In the genomic region with DNA sequence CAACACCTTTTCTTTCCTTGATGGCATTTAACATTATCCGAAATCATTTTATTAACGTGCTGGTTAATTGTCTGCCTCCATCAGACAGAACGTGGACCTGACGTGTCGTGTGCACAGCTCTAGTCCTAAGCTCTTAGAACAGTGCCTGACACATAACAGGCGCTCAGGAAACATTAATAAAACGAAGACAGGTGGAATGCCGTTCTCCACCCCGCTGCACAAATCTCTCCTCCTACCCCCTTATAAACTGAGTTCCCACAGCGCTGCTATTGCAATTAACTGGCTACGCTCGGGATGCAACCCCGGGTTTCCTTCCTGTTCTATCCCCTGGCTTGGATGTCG, we compare ENCODE assay signal across 1 cellular context.
TF ChIP-seq lines count a peak whose summit lies in the region.

No MANE protein-coding gene starts in this region.

TF ChIP-seq in GM23338, 12 proteins besides CTCF, POLR2A, EP300 and RAD21 (continued from another document):
- TF ChIP-seq, protein P1, sequence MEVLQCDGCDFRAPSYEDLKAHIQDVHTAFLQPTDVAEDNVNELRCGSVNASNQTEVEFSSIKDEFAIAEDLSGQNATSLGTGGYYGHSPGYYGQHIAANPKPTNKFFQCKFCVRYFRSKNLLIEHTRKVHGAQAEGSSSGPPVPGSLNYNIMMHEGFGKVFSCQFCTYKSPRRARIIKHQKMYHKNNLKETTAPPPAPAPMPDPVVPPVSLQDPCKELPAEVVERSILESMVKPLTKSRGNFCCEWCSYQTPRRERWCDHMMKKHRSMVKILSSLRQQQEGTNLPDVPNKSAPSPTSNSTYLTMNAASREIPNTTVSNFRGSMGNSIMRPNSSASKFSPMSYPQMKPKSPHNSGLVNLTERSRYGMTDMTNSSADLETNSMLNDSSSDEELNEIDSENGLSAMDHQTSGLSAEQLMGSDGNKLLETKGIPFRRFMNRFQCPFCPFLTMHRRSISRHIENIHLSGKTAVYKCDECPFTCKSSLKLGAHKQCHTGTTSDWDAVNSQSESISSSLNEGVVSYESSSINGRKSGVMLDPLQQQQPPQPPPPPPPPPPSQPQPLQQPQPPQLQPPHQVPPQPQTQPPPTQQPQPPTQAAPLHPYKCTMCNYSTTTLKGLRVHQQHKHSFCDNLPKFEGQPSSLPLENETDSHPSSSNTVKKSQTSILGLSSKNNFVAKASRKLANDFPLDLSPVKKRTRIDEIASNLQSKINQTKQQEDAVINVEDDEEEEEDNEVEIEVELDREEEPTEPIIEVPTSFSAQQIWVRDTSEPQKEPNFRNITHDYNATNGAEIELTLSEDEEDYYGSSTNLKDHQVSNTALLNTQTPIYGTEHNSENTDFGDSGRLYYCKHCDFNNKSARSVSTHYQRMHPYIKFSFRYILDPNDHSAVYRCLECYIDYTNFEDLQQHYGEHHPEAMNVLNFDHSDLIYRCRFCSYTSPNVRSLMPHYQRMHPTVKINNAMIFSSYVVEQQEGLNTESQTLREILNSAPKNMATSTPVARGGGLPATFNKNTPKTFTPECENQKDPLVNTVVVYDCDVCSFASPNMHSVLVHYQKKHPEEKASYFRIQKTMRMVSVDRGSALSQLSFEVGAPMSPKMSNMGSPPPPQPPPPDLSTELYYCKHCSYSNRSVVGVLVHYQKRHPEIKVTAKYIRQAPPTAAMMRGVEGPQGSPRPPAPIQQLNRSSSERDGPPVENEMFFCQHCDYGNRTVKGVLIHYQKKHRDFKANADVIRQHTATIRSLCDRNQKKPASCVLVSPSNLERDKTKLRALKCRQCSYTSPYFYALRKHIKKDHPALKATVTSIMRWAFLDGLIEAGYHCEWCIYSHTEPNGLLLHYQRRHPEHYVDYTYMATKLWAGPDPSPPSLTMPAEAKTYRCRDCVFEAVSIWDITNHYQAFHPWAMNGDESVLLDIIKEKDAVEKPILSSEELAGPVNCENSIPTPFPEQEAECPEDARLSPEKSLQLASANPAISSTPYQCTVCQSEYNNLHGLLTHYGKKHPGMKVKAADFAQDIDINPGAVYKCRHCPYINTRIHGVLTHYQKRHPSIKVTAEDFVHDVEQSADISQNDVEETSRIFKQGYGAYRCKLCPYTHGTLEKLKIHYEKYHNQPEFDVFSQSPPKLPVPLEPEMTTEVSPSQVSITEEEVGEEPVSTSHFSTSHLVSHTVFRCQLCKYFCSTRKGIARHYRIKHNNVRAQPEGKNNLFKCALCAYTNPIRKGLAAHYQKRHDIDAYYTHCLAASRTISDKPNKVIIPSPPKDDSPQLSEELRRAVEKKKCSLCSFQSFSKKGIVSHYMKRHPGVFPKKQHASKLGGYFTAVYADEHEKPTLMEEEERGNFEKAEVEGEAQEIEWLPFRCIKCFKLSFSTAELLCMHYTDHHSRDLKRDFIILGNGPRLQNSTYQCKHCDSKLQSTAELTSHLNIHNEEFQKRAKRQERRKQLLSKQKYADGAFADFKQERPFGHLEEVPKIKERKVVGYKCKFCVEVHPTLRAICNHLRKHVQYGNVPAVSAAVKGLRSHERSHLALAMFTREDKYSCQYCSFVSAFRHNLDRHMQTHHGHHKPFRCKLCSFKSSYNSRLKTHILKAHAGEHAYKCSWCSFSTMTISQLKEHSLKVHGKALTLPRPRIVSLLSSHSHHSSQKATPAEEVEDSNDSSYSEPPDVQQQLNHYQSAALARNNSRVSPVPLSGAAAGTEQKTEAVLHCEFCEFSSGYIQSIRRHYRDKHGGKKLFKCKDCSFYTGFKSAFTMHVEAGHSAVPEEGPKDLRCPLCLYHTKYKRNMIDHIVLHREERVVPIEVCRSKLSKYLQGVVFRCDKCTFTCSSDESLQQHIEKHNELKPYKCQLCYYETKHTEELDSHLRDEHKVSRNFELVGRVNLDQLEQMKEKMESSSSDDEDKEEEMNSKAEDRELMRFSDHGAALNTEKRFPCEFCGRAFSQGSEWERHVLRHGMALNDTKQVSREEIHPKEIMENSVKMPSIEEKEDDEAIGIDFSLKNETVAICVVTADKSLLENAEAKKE (CRISPR knock-in tag; IDR thresholded peaks at IDR 0.05) = no peak
- TF ChIP-seq CREB1 (CRISPR knock-in tag; IDR thresholded peaks at IDR 0.05; ENCODE audit: low read depth) = no peak
- TF ChIP-seq ZNF331 (CRISPR knock-in tag; IDR thresholded peaks at IDR 0.05; ENCODE audit: low read depth) = no peak
- TF ChIP-seq, protein P2, sequence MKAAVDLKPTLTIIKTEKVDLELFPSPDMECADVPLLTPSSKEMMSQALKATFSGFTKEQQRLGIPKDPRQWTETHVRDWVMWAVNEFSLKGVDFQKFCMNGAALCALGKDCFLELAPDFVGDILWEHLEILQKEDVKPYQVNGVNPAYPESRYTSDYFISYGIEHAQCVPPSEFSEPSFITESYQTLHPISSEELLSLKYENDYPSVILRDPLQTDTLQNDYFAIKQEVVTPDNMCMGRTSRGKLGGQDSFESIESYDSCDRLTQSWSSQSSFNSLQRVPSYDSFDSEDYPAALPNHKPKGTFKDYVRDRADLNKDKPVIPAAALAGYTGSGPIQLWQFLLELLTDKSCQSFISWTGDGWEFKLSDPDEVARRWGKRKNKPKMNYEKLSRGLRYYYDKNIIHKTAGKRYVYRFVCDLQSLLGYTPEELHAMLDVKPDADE (IDR thresholded peaks at IDR 0.05) = no peak
